ENCODE assay signal across 15 cellular contexts in the genomic region with DNA sequence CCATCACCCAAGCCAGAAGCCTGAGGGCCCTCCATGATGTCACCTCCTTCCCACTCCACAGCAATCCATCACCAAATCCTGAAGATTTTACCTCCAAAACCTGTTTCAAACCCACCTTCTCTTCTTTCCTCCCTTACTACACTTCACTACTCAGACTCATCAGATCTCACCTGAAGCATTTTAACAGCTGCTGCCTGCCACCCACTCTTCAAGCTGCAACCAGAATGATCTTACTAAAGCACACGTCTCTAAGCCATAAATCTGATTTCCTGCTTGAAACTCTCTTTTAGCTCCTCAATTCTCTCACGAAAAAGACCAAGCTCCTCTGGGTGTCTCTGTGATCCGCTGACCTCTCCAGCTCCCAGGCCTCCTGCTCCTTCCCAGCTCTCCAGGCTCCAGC. TPM values are rescaled to one million over a fixed set of nuclear protein-coding genes. Genes with fewer than 3 reads are reported as not detected.
A peak's percentile ranks its signal among the peaks of the same experiment; 100 is the strongest.
DNase-seq lines count a peak whose midpoint lies in the region; ATAC-seq and TF ChIP-seq lines count a peak whose summit lies in the region.
"Had no signal": no experiment of that assay in that cellular context is flagged by ENCODE, and none has a peak within 500 bp of the region (broad histone marks: within the 10 kb centered on the region; RNA-seq: fewer than 3 reads in every experiment).

No MANE protein-coding gene starts in this region.

- ATAC-seq in activated CD4-positive, alpha-beta T cell treated with anti-CD3 and anti-CD28 coated beads for 36 hours, result peak; percentile 49
- no peak for ATAC-seq in WTC11
- ATAC-seq: HCT116 had no signal

- POLR2A ChIA-PET in activated CD4-positive, alpha-beta T cell treated with anti-CD3 and anti-CD28 coated beads for 36 hours (lab: Charles Lee), result no interaction called here
- POLR2A ChIA-PET in activated CD4-positive, alpha-beta T cell treated with anti-CD3 and anti-CD28 coated beads, Interleukin-2, amount 10 ng/mL, durations not matched to agents 7 days and 5 days (lab: Charles Lee), result interaction anchor here (0.6 kb wide), 1 partner anchor 13 kb away, joined by 3 read pairs; no protein-coding TSS in a partner anchor
- POLR2A ChIA-PET in WTC11 (lab: Charles Lee), result no interaction called here

- no peaks in the 10 kb centered on the region for H3K27me3 Mint-ChIP-seq in activated CD4-positive, alpha-beta T cell treated with anti-CD3 and anti-CD28 coated beads for 36 hours
- H3K27me3 Mint-ChIP-seq in activated CD4-positive, alpha-beta T cell treated with anti-CD3 and anti-CD28 coated beads, Interleukin-2, amount 10 ng/mL, durations not matched to agents 7 days and 5 days, result peaks cover 2% of the 10 kb centered on the region
- H3K27me3 Mint-ChIP-seq in WTC11 (ENCODE audit: low read depth), result no peaks in the 10 kb centered on the region
- peaks cover 2% of the 10 kb centered on the region for H3K27me3 Mint-ChIP-seq in nephron progenitor cell (ENCODE audit: low read depth, poor library complexity)
- H3K27me3 Mint-ChIP-seq in mesothelial cell of epicardium (ENCODE audit: low read depth), result no peaks in the 10 kb centered on the region
- H3K27me3 Mint-ChIP-seq: B cell; CD4-positive, alpha-beta T cell had no signal

- peak overlapping the region; percentile 23 for H3K27ac Mint-ChIP-seq in activated CD4-positive, alpha-beta T cell treated with anti-CD3 and anti-CD28 coated beads for 36 hours
- H3K27ac Mint-ChIP-seq in activated CD4-positive, alpha-beta T cell treated with anti-CD3 and anti-CD28 coated beads, Interleukin-2, amount 10 ng/mL, durations not matched to agents 7 days and 5 days, result no peak overlapping the region
- H3K27ac Mint-ChIP-seq in WTC11, result peak overlapping the region; percentile 1; the same call in 1 of the 2 replicates
- peak overlapping the region; percentile 2 for H3K27ac Mint-ChIP-seq in nephron progenitor cell
- no peak overlapping the region for H3K27ac Mint-ChIP-seq in mesothelial cell of epicardium
- H3K27ac Mint-ChIP-seq: B cell; CD4-positive, alpha-beta T cell had no signal

- peak; percentile 30 for DNase-seq in activated CD4-positive, alpha-beta T cell treated with anti-CD3 and anti-CD28 coated beads for 36 hours
- no peak for DNase-seq in activated CD4-positive, alpha-beta T cell treated with anti-CD3 and anti-CD28 coated beads, Interleukin-2, amount 10 ng/mL, durations not matched to agents 7 days and 5 days
- DNase-seq in GM13976 (ENCODE audit: low spot score), result peak; percentile 41
- DNase-seq in WTC11 (ENCODE audit: low spot score), result no peak
- DNase-seq in nephron progenitor cell, result no peak
- no peak for DNase-seq in mesothelial cell of epicardium (ENCODE audit: low spot score in 2 of 2, unreplicated experiment in 2 of 2)
- DNase-seq in AML-193 (lab: John Stamatoyannopoulos, UW), result no peak
- DNase-seq: ACHN; C1 segment of cervical spinal cord; Calu3; CD4-positive, alpha-beta T cell; DMS 273 treated with DMSO at 0.1 percent for 48 hours; EL had no signal

- in situ Hi-C loops in GM13976 (cut with MboI; ENCODE audit: low sequenced_read_pairs, unreplicated experiment), result no loop called here

- CTCF ChIA-PET in activated CD4-positive, alpha-beta T cell treated with anti-CD3 and anti-CD28 coated beads for 36 hours (lab: Charles Lee), result interaction anchor here (0.7 kb wide), 1 partner anchor 66 kb away, joined by 3 read pairs; no protein-coding TSS in a partner anchor
- CTCF ChIA-PET in activated CD4-positive, alpha-beta T cell treated with anti-CD3 and anti-CD28 coated beads, Interleukin-2, amount 10 ng/mL, durations not matched to agents 7 days and 5 days (lab: Charles Lee), result interaction anchor here (3.0 kb wide), 1 partner anchor 17 kb away, joined by 12 read pairs; no protein-coding TSS in a partner anchor
- CTCF ChIA-PET in WTC11 (lab: Charles Lee), result no interaction called here

- H3K36me3 Mint-ChIP-seq in activated CD4-positive, alpha-beta T cell treated with anti-CD3 and anti-CD28 coated beads for 36 hours (ENCODE audit: low read depth), result no peaks in the 10 kb centered on the region
- H3K36me3 Mint-ChIP-seq in activated CD4-positive, alpha-beta T cell treated with anti-CD3 and anti-CD28 coated beads, Interleukin-2, amount 10 ng/mL, durations not matched to agents 7 days and 5 days (ENCODE audit: low read depth), result peaks cover 1% of the 10 kb centered on the region
- no peaks in the 10 kb centered on the region for H3K36me3 Mint-ChIP-seq in WTC11
- peaks cover 13% of the 10 kb centered on the region for H3K36me3 Mint-ChIP-seq in nephron progenitor cell (ENCODE audit: low read depth)
- peaks cover 7% of the 10 kb centered on the region for H3K36me3 Mint-ChIP-seq in mesothelial cell of epicardium

- TF ChIP-seq CTCF in GM13976 (IDR thresholded peaks at IDR 0.05; ENCODE audit: borderline replicate concordance, control extremely low read depth, extremely low read depth, insufficient read depth, missing control alignments) (no peak), WTC11 (IDR thresholded peaks at IDR 0.05) (no peak), nephron progenitor cell (IDR thresholded peaks at IDR 0.05) (no peak), mesothelial cell of epicardium (IDR thresholded peaks at IDR 0.05; ENCODE audit: unreplicated experiment) (no peak)

- H3K4me3 Mint-ChIP-seq in activated CD4-positive, alpha-beta T cell treated with anti-CD3 and anti-CD28 coated beads for 36 hours, result no peak overlapping the region
- H3K4me3 Mint-ChIP-seq in activated CD4-positive, alpha-beta T cell treated with anti-CD3 and anti-CD28 coated beads, Interleukin-2, amount 10 ng/mL, durations not matched to agents 7 days and 5 days, result no peak overlapping the region
- no peak overlapping the region for H3K4me3 Mint-ChIP-seq in WTC11
- no peak overlapping the region for H3K4me3 Mint-ChIP-seq in nephron progenitor cell
- no peak overlapping the region for H3K4me3 Mint-ChIP-seq in mesothelial cell of epicardium
- H3K4me3 Mint-ChIP-seq: B cell; CD4-positive, alpha-beta T cell had no signal

- H3K9me3 Mint-ChIP-seq in activated CD4-positive, alpha-beta T cell treated with anti-CD3 and anti-CD28 coated beads for 36 hours (ENCODE audit: low read depth), result no peaks in the 10 kb centered on the region
- no peaks in the 10 kb centered on the region for H3K9me3 Mint-ChIP-seq in activated CD4-positive, alpha-beta T cell treated with anti-CD3 and anti-CD28 coated beads, Interleukin-2, amount 10 ng/mL, durations not matched to agents 7 days and 5 days
- H3K9me3 Mint-ChIP-seq in WTC11, result no peaks in the 10 kb centered on the region
- peaks cover 9% of the 10 kb centered on the region for H3K9me3 Mint-ChIP-seq in nephron progenitor cell
- H3K9me3 Mint-ChIP-seq in mesothelial cell of epicardium, result peaks cover 4% of the 10 kb centered on the region
- H3K9me3 Mint-ChIP-seq: CD4-positive, alpha-beta T cell had no signal

- H3K4me1 Mint-ChIP-seq in activated CD4-positive, alpha-beta T cell treated with anti-CD3 and anti-CD28 coated beads for 36 hours, result peaks cover 23% of the 10 kb centered on the region
- peaks cover 11% of the 10 kb centered on the region for H3K4me1 Mint-ChIP-seq in activated CD4-positive, alpha-beta T cell treated with anti-CD3 and anti-CD28 coated beads, Interleukin-2, amount 10 ng/mL, durations not matched to agents 7 days and 5 days
- 0 out of 2 replicates have a peak, but pooled peaks cover 3% of the 10 kb centered on the region for H3K4me1 Mint-ChIP-seq in WTC11
- peaks cover 21% of the 10 kb centered on the region for H3K4me1 Mint-ChIP-seq in nephron progenitor cell
- H3K4me1 Mint-ChIP-seq in mesothelial cell of epicardium, result no peaks in the 10 kb centered on the region

- intact Hi-C loops in activated CD4-positive, alpha-beta T cell treated with anti-CD3 and anti-CD28 coated beads for 36 hours (cut with DNase I, micrococcal nuclease), result no loop called here

TF ChIP-seq in WTC11, 78 proteins besides CTCF, POLR2A, EP300 and RAD21:
- no peak for TF ChIP-seq JAZF1 (CRISPR knock-in tag; IDR thresholded peaks at IDR 0.05)

RNA-seq across cellular contexts. Expression of a gene that starts 46.5 kb away (rescaled TPM):
- total RNA-seq in activated CD4-positive, alpha-beta T cell treated with anti-CD3 and anti-CD28 coated beads for 36 hours, result 10 to 100 TPM; 15.3 to 15.4 TPM
- total RNA-seq in activated CD4-positive, alpha-beta T cell treated with anti-CD3 and anti-CD28 coated beads, Interleukin-2, amount 10 ng/mL, durations not matched to agents 7 days and 5 days, result 1 to 10 TPM; 4.1 to 4.6 TPM
- 9.0 to 9.9 TPM (median 9.2 TPM) in 3 replicates for total RNA-seq in WTC11 (2021)
- 4.5 to 4.8 TPM (median 4.6 TPM) in 3 replicates for total RNA-seq in mesothelial cell of epicardium

Comparison
In these comparisons a context has a peak if more than half of its experiments do, and no peak if none do; other contexts are left out.
1. DNase-seq: peak in activated CD4-positive, alpha-beta T cell treated with anti-CD3 and anti-CD28 coated beads for 36 hours (single experiment) and GM13976 (single experiment); none in activated CD4-positive, alpha-beta T cell treated with anti-CD3 and anti-CD28 coated beads, Interleukin-2, amount 10 ng/mL, durations not matched to agents 7 days and 5 days (single experiment), WTC11 (single experiment), nephron progenitor cell (single experiment), mesothelial cell of epicardium (0 of 2) and AML-193 (0 of 2).
2. H3K27ac Mint-ChIP-seq: peak in activated CD4-positive, alpha-beta T cell treated with anti-CD3 and anti-CD28 coated beads for 36 hours (single experiment), WTC11 (single experiment) and nephron progenitor cell (single experiment); none in activated CD4-positive, alpha-beta T cell treated with anti-CD3 and anti-CD28 coated beads, Interleukin-2, amount 10 ng/mL, durations not matched to agents 7 days and 5 days (single experiment) and mesothelial cell of epicardium (single experiment).